ENCODE assay signal across 8 cellular contexts in the genomic region with DNA sequence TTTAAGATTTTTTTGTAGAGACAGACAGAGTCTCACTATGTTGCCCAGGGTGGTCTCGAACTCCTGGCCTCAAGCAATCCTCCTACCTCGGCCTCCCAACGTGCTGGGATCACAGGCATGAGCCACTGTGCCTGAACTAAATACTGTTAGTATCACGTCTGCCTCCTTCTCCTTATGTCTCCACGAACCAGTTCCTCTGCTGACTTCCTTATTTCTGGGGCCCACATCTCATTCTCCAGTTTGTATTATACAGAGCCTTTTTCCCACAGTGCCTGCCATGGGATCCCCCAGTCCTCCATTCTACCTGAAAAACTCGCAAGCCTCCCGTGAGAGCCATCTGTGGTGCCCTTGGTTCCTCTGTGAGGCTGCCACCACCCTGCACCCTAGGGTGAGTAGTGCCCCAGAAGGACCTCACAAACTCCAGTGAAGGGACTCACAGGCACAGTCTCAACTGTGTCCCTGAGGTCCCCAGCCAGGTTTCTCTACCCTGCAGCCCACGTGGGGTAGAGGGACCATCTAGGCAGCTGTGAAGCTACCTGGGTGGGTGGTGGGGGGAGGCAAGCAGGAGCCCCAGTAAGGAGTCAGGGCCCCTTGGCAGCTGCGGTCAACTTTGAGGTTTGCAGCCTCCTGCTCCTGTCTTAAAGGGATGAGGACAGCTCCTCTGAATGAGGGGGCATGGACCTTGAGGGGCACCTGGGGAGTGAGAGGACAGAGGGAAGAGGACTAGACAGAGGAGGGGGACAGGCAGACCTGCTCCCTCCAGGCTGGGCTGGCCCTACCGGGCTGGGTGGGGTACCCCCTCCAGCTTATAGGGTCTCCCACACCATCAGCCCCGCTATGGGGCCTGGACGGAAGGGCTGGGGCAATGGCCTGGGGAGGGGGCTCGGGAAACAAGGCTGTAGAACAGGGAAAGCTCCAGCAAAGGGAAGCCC. TPM values are rescaled to one million over a fixed set of nuclear protein-coding genes. Genes with fewer than 3 reads are reported as not detected.
DNase-seq lines count a peak whose midpoint lies in the region; ATAC-seq, FAIRE-seq and TF ChIP-seq lines count a peak whose summit lies in the region.

No MANE protein-coding gene starts in this region.

- peaks cover 2% of the 10 kb centered on the region for H3K9me3 Mint-ChIP-seq in glutamatergic neuron (ENCODE audit: unreplicated experiment)

- CTCF ChIA-PET in A673 (lab: Charles Lee): no interaction called here

- H3K9me3 ChIP-seq in A673 (ENCODE audit: low read depth, low read length, poor library complexity, severe bottlenecking): no peaks in the 10 kb centered on the region
- H3K9me3 ChIP-seq in psoas muscle: no peaks in the 10 kb centered on the region

- DNase-seq in A673 (ENCODE audit: low spot score): no peak
- DNase-seq in HFF-Myc (ENCODE audit: extremely low read depth, low read depth): no peak
- DNase-seq in activated CD4-positive, alpha-beta T cell treated with anti-CD3 and anti-CD28 coated beads, Interleukin-2, amount 50 U/mL, for 48 hours: peak; percentile 19 to 33
- DNase-seq in glutamatergic neuron: no peak
- no peak for DNase-seq in psoas muscle
- DNase-seq in NCI-H1436 treated with DMSO at 0.1 percent for 48 hours (lab: John Stamatoyannopoulos, UW): no peak
- no peak for DNase-seq in urothelium cell line (ENCODE audit: low spot score)

- ATAC-seq in psoas muscle: peak in 3 of 4 donors; percentile 2 to 8 (median 5)
- no peak for ATAC-seq in HG03097 (IDR thresholded peaks at IDR 0.05; ENCODE audit: low FRiP score, unreplicated experiment)

- no peak for FAIRE-seq in urothelium cell line (lab: Jason Lieb, UNC)

- peak overlapping the region; percentile 63 for H3K4me3 Mint-ChIP-seq in glutamatergic neuron (ENCODE audit: unreplicated experiment)

- no peak overlapping the region for H3K27ac ChIP-seq in A673 (ENCODE audit: low read depth, low read length, poor library complexity, severe bottlenecking)
- H3K27ac ChIP-seq in psoas muscle: peak overlapping the region; percentile 90

- TF ChIP-seq CTCF in A673 (conservative IDR thresholded peaks at IDR 0.05; ENCODE audit: low read depth, low read length) (no peak), HFF-Myc (IDR thresholded peaks at IDR 0.05; ENCODE audit: low read depth, low read length, missing control alignments) (no peak), glutamatergic neuron (IDR thresholded peaks at IDR 0.05; ENCODE audit: partially characterized antibody, unreplicated experiment) (no peak), psoas muscle (IDR thresholded peaks at IDR 0.05) (no peak)

- H3K27me3 ChIP-seq in A673 (replicated peaks; ENCODE audit: insufficient read depth, low read depth, low read length, poor library complexity): no peaks in the 10 kb centered on the region
- no peaks in the 10 kb centered on the region for H3K27me3 ChIP-seq in psoas muscle (ENCODE audit: insufficient read depth in 3 of 3, low read length in 2 of 3)

- H3K36me3 Mint-ChIP-seq in glutamatergic neuron (ENCODE audit: unreplicated experiment): no peaks in the 10 kb centered on the region

- H3K4me3 ChIP-seq in A673 (ENCODE audit: low read depth, low read length, poor library complexity, severe bottlenecking) (peak overlapping the region; percentile 72), HFF-Myc (replicated peaks; ENCODE audit: low read depth, low read length) (peak overlapping the region; percentile 81), psoas muscle (peak overlapping the region; percentile 89)

- H3K27ac Mint-ChIP-seq in glutamatergic neuron (ENCODE audit: unreplicated experiment): no peak overlapping the region

- no peaks in the 10 kb centered on the region for H3K4me1 Mint-ChIP-seq in glutamatergic neuron (ENCODE audit: low read depth, unreplicated experiment)

- BruUV-seq in A673 (replicated peaks; lab: Mats Ljungman, UMichigan): no TSS peak

- intact Hi-C loops in A673 (cut with micrococcal nuclease; ENCODE audit: unreplicated experiment): loop anchor here (5.0 to 10.0 kb wide), 2 partner anchors 99 to 146 kb away; no protein-coding TSS in a partner anchor
- intact Hi-C loops in psoas muscle (cut with DNase I): loop anchor here (5.0 to 10.0 kb wide), 4 partner anchors 104 to 406 kb away; a partner anchor contains a TSS

- POLR2A ChIA-PET in A673 (lab: Charles Lee; ENCODE audit: low non-redundant PET): interaction anchor here (0.6 kb wide), 1 partner anchor 100 kb away, joined by 4 read pairs; no protein-coding TSS in a partner anchor

- WGBS in psoas muscle, 3 donors: 57 to 73% (median 68%) methylated on average over 13 of the region's 13 CpGs

- peaks cover 5% of the 10 kb centered on the region for H3K4me1 ChIP-seq in A673 (ENCODE audit: insufficient read depth, low read length, poor library complexity, severe bottlenecking)
- H3K4me1 ChIP-seq in psoas muscle: peaks cover 16% of the 10 kb centered on the region

- H3K36me3 ChIP-seq in A673 (ENCODE audit: insufficient read depth, low read length, poor library complexity, severe bottlenecking) (no peaks in the 10 kb centered on the region), psoas muscle (ENCODE audit: insufficient read depth in 1 of 2, low read depth in 1 of 2) (no peaks in the 10 kb centered on the region)

- H3K27me3 Mint-ChIP-seq in glutamatergic neuron (ENCODE audit: unreplicated experiment): peaks cover 4% of the 10 kb centered on the region

RNA-seq across cellular contexts. Expression of a gene that starts 1.1 kb away (rescaled TPM):
- 5.7 and 6.3 TPM in 2 replicates for total RNA-seq in A673 (2021)
- 0.20 TPM for total RNA-seq in glutamatergic neuron (ENCODE audit: unreplicated experiment)
- 10 to 100 TPM in 2 of 4 donors, 1 to 10 TPM in 2; 3.5 to 18.8 (median 10.7) TPM for total RNA-seq in psoas muscle
- polyA plus RNA-seq in psoas muscle: 10 to 100 TPM in 1 of 3 donors, 1 to 10 TPM in 1, under 1 TPM in 1; 0.48 to 13.2 (median 6.1) TPM

RNA-seq across cellular contexts. Expression of a gene that starts 27.1 kb away (rescaled TPM):
- total RNA-seq in A673 (2021) (479 and 531 TPM in 2 replicates), glutamatergic neuron (ENCODE audit: unreplicated experiment) (511 TPM), psoas muscle (1,000 to 10,000 TPM in 1 of 4 donors, 100 to 1,000 TPM in 3; 654 to 1,102 (median 753) TPM)
- 100 to 1,000 TPM; 754 to 939 (median 892) TPM for polyA plus RNA-seq in psoas muscle

RNA-seq across cellular contexts. Expression of a gene that starts 33.2 kb away (rescaled TPM):
- total RNA-seq in A673 (2021): 76.9 and 81.8 TPM in 2 replicates
- 32.2 TPM for total RNA-seq in glutamatergic neuron (ENCODE audit: unreplicated experiment)
- total RNA-seq in psoas muscle: 1 to 10 TPM; 2.8 to 7.5 (median 4.8) TPM
- 10 to 100 TPM in 1 of 3 donors, 1 to 10 TPM in 2; 6.3 to 16.3 (median 9.0) TPM for polyA plus RNA-seq in psoas muscle

Comparison
In these comparisons a context has a peak if more than half of its experiments do, and no peak if none do; other contexts are left out.
1. DNase-seq: peak in activated CD4-positive, alpha-beta T cell treated with anti-CD3 and anti-CD28 coated beads, Interleukin-2, amount 50 U/mL, for 48 hours (2 of 2); none in A673 (single experiment), HFF-Myc (single experiment), glutamatergic neuron (single experiment), psoas muscle (0 of 2), NCI-H1436 treated with DMSO at 0.1 percent for 48 hours (single experiment) and urothelium cell line (single experiment).
2. Peak in every context shown above with its lines, with median percentiles within 50 percentile points of each other: H3K4me3 ChIP-seq.